In genomic region chr9:119556129-119556875, GRCh38 we compare ENCODE assay signal across 8 cellular contexts.
DNase-seq lines count a peak whose midpoint lies in the region; ATAC-seq and TF ChIP-seq lines count a peak whose summit lies in the region.

No MANE protein-coding gene starts in this region.

- peaks cover 13% of the 10 kb centered on the region for H3K4me1 Mint-ChIP-seq in WTC11

- POLR2A ChIA-PET in WTC11 (lab: Charles Lee) = no interaction called here

- TF ChIP-seq CTCF in AG10803 (conservative IDR thresholded peaks at IDR 0.05; ENCODE audit: low read length) (peak; percentile 98), WTC11 (IDR thresholded peaks at IDR 0.05) (peak; percentile 88), lower lobe of right lung (IDR thresholded peaks at IDR 0.05) (peak; percentile 96)

- H3K4me1 ChIP-seq in duodenal mucosa (ENCODE audit: control insufficient read depth in 1 of 2, insufficient read depth in 2 of 2, low read length in 2 of 2) = peaks cover 3 to 6% of the 10 kb centered on the region in 2 donors
- H3K4me1 ChIP-seq in lower lobe of right lung = peaks cover 8% of the 10 kb centered on the region

- H3K36me3 ChIP-seq in duodenal mucosa (ENCODE audit: control insufficient read depth in 1 of 2, insufficient read depth in 2 of 2, low read length in 2 of 2) (no peaks in the 10 kb centered on the region), lower lobe of right lung (no peaks in the 10 kb centered on the region)

- H3K27ac Mint-ChIP-seq in WTC11 = peak overlapping the region; percentile 30; the same call in 1 of the 2 replicates

- intact Hi-C loops in lower lobe of right lung (cut with DNase I) = no loop called here

- H3K36me3 Mint-ChIP-seq in WTC11 = no peaks in the 10 kb centered on the region

- peaks cover 3% of the 10 kb centered on the region; the same call in 1 of the 2 replicates for H3K27me3 Mint-ChIP-seq in WTC11 (ENCODE audit: low read depth)

- peak overlapping the region; percentile 59 for H3K4me3 ChIP-seq in AG10803 (ENCODE audit: low read length)
- peak overlapping the region; percentile 19 to 63 for H3K4me3 ChIP-seq in duodenal mucosa (ENCODE audit: low read depth in 1 of 2, low read length in 2 of 2)
- peak overlapping the region; percentile 32 for H3K4me3 ChIP-seq in lower lobe of right lung

- H3K27me3 ChIP-seq in duodenal mucosa (ENCODE audit: control insufficient read depth in 1 of 2, insufficient read depth in 2 of 2, low read length in 2 of 2) = no peaks in the 10 kb centered on the region
- no peaks in the 10 kb centered on the region for H3K27me3 ChIP-seq in lower lobe of right lung (ENCODE audit: low read depth)

- peak overlapping the region; percentile 61 for H3K4me3 Mint-ChIP-seq in WTC11

- no peak overlapping the region for H3K9ac ChIP-seq in duodenal mucosa (ENCODE audit: low read depth in 1 of 2, low read length in 2 of 2)

- no peaks in the 10 kb centered on the region for H3K9me3 ChIP-seq in duodenal mucosa (ENCODE audit: control insufficient read depth in 1 of 2, low read length in 2 of 2)
- no peaks in the 10 kb centered on the region for H3K9me3 ChIP-seq in lower lobe of right lung

- CTCF ChIA-PET in WTC11 (lab: Charles Lee) = interaction anchor here (0.6 to 2.3 kb wide), 22 partner anchors 9 to 793 kb away, joined by 3 to 15 read pairs (median 3); no protein-coding TSS in a partner anchor

- ATAC-seq in GM18867 (IDR thresholded peaks at IDR 0.05; ENCODE audit: unreplicated experiment) (peak; percentile 100), HG03064 (IDR thresholded peaks at IDR 0.05; ENCODE audit: low read depth, unreplicated experiment) (peak; percentile 96), WTC11 (peak; percentile 93), lower lobe of right lung (peak; percentile 92 to 94)

- no peaks in the 10 kb centered on the region for H3K9me3 Mint-ChIP-seq in WTC11

- DNase-seq in AG10803 (ENCODE audit: low read depth) = peak; percentile 74
- peak; percentile 82 to 88 for DNase-seq in NCI-H2081 (lab: John Stamatoyannopoulos, UW)
- DNase-seq in WTC11 (ENCODE audit: low spot score) = peak; percentile 88
- peak; percentile 78 for DNase-seq in lower lobe of right lung
- peak in 2 of 3 experiments; percentile 1 to 2 for DNase-seq in stimulated activated CD4-positive, alpha-beta T cell treated with anti-CD3 and anti-CD28 coated beads, TNF-alpha, amount 100 ng/mL, for 4 hours (ENCODE audit: low read depth in 3 of 3)

- H3K27ac ChIP-seq in duodenal mucosa (ENCODE audit: low read depth, low read length) (no peak overlapping the region), lower lobe of right lung (peak overlapping the region; percentile 63)

TF ChIP-seq in WTC11, 78 proteins besides CTCF, POLR2A, EP300 and RAD21:
- TF ChIP-seq PRRX2 (CRISPR knock-in tag; IDR thresholded peaks at IDR 0.05) (no peak), NFE2L1 (CRISPR knock-in tag; IDR thresholded peaks at IDR 0.05) (no peak), ZNF425 (CRISPR knock-in tag; conservative IDR thresholded peaks at IDR 0.05) (no peak), GRHL2 (CRISPR knock-in tag; IDR thresholded peaks at IDR 0.05; ENCODE audit: insufficient replicate concordance, severe bottlenecking) (no peak), ETV6 (CRISPR knock-in tag; IDR thresholded peaks at IDR 0.05) (peak; percentile 58; the same call in 1 of the 2 replicates)
- TF ChIP-seq, protein P1, sequence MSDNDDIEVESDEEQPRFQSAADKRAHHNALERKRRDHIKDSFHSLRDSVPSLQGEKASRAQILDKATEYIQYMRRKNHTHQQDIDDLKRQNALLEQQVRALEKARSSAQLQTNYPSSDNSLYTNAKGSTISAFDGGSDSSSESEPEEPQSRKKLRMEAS (CRISPR knock-in tag; IDR thresholded peaks at IDR 0.05) = peak; percentile 54; the same call in 1 of the 2 replicates
- TF ChIP-seq, protein P2, sequence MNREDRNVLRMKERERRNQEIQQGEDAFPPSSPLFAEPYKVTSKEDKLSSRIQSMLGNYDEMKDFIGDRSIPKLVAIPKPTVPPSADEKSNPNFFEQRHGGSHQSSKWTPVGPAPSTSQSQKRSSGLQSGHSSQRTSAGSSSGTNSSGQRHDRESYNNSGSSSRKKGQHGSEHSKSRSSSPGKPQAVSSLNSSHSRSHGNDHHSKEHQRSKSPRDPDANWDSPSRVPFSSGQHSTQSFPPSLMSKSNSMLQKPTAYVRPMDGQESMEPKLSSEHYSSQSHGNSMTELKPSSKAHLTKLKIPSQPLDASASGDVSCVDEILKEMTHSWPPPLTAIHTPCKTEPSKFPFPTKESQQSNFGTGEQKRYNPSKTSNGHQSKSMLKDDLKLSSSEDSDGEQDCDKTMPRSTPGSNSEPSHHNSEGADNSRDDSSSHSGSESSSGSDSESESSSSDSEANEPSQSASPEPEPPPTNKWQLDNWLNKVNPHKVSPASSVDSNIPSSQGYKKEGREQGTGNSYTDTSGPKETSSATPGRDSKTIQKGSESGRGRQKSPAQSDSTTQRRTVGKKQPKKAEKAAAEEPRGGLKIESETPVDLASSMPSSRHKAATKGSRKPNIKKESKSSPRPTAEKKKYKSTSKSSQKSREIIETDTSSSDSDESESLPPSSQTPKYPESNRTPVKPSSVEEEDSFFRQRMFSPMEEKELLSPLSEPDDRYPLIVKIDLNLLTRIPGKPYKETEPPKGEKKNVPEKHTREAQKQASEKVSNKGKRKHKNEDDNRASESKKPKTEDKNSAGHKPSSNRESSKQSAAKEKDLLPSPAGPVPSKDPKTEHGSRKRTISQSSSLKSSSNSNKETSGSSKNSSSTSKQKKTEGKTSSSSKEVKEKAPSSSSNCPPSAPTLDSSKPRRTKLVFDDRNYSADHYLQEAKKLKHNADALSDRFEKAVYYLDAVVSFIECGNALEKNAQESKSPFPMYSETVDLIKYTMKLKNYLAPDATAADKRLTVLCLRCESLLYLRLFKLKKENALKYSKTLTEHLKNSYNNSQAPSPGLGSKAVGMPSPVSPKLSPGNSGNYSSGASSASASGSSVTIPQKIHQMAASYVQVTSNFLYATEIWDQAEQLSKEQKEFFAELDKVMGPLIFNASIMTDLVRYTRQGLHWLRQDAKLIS (CRISPR knock-in tag; IDR thresholded peaks at IDR 0.05; ENCODE audit: borderline replicate concordance) = 0 out of 2 replicates have a peak, but pooled peaks have one; percentile 29

Comparison
In these comparisons a context has a peak if more than half of its experiments do, and no peak if none do; other contexts are left out.
1. DNase-seq: peak in every context shown above with its lines; median percentile 88 in WTC11; 85 in NCI-H2081; 78 in lower lobe of right lung; 74 in AG10803; 2 in stimulated activated CD4-positive, alpha-beta T cell treated with anti-CD3 and anti-CD28 coated beads, TNF-alpha, amount 100 ng/mL, for 4 hours.